ENCODE assay signal across 22 cellular contexts in the genomic region with DNA sequence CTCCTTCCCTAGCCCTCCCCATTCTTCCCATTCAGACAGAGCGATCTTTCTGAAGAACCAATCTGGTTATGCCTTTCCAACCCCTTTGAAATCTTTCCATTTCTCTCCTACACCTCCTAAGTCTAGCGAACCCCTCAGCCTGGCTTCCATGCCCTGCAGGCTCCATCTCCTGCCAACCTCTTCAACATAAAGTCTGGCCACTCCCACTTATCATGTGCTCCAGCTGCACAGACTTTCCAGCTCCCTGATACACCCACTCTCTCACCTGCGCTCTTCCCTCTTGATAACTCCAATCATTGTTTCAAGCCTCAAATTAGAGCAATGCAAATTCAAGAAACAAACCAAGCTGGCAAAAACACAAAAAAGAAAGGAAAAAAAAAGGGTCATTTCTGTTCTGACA. TPM values are rescaled to one million over a fixed set of nuclear protein-coding genes. Genes with fewer than 3 reads are reported as not detected.
DNase-seq lines count a peak whose midpoint lies in the region; ATAC-seq and TF ChIP-seq lines count a peak whose summit lies in the region.
"Had no signal": no experiment of that assay in that cellular context is flagged by ENCODE, and none has a peak within 500 bp of the region (broad histone marks: within the 10 kb centered on the region; RNA-seq: fewer than 3 reads in every experiment).

No MANE protein-coding gene starts in this region.

- peaks cover 10 to 16% of the 10 kb centered on the region in 2 donors for H3K4me1 ChIP-seq in thyroid gland
- H3K4me1 ChIP-seq in neuronal stem cell (ENCODE audit: control insufficient read depth in 2 of 2, insufficient read depth in 1 of 2, low read depth in 1 of 2, low read length in 2 of 2): peaks cover 0 to 3% of the 10 kb centered on the region in 2 donors
- H3K4me1 ChIP-seq: tibial nerve had no signal

- H3K27me3 Mint-ChIP-seq in activated T-cell treated with anti-CD3 and anti-CD28 coated beads, Interleukin-2, amount 50 U/mL, for 24 hours: peaks cover 11% of the 10 kb centered on the region
- H3K27me3 Mint-ChIP-seq in CD4-positive, alpha-beta T cell: peaks cover 4% of the 10 kb centered on the region
- H3K27me3 Mint-ChIP-seq: activated CD4-positive, alpha-beta T cell treated with anti-CD3 and anti-CD28 coated beads, Interleukin-2, amount 10 ng/mL, durations not matched to agents 24 days and 14 days had no signal

- peak; percentile 52 for ATAC-seq in left colon
- no peak for ATAC-seq in CD4-positive, alpha-beta T cell (ENCODE audit: poor library complexity)
- ATAC-seq: esophagus mucosa, left cardiac atrium had no signal

- H2BK15ac ChIP-seq in neuronal stem cell (ENCODE audit: low read length): no peak overlapping the region

- H3K9ac ChIP-seq in neuronal stem cell (ENCODE audit: low read depth, low read length, poor library complexity): no peak overlapping the region

- H3K9me3 Mint-ChIP-seq in activated T-cell treated with anti-CD3 and anti-CD28 coated beads, Interleukin-2, amount 50 U/mL, for 24 hours: no peaks in the 10 kb centered on the region
- no peaks in the 10 kb centered on the region for H3K9me3 Mint-ChIP-seq in CD4-positive, alpha-beta T cell
- H3K9me3 Mint-ChIP-seq: activated CD4-positive, alpha-beta T cell treated with anti-CD3 and anti-CD28 coated beads, Interleukin-2, amount 10 ng/mL, durations not matched to agents 24 days and 14 days; activated naive CD4-positive, alpha-beta T cell treated with anti-CD3 and anti-CD28 coated beads for 36 hours; CD4-positive, alpha-beta memory T cell; central memory CD8-positive, alpha-beta T cell had no signal

- no peaks in the 10 kb centered on the region for H3K36me3 Mint-ChIP-seq in activated T-cell treated with anti-CD3 and anti-CD28 coated beads, Interleukin-2, amount 50 U/mL, for 24 hours (ENCODE audit: low read depth)
- no peaks in the 10 kb centered on the region for H3K36me3 Mint-ChIP-seq in CD4-positive, alpha-beta T cell (ENCODE audit: low read depth)
- H3K36me3 Mint-ChIP-seq: CD4-positive, alpha-beta memory T cell; IgD-negative memory B cell had no signal

- no peak for TF ChIP-seq CTCF in thyroid gland (IDR thresholded peaks at IDR 0.05)
- no peak for TF ChIP-seq CTCF in CD4-positive, alpha-beta T cell (IDR thresholded peaks at IDR 0.05)

- no peak overlapping the region for H2BK120ac ChIP-seq in neuronal stem cell (ENCODE audit: low read depth, low read length)

- no peaks in the 10 kb centered on the region for H3K36me3 ChIP-seq in thyroid gland
- H3K36me3 ChIP-seq in neuronal stem cell (replicated peaks in 1 of 2; ENCODE audit: control insufficient read depth in 2 of 2, insufficient read depth in 2 of 2, low read length in 2 of 2): no peaks in the 10 kb centered on the region
- H3K36me3 ChIP-seq: tibial nerve had no signal

- H3K23ac ChIP-seq in neuronal stem cell (ENCODE audit: low read depth, low read length, poor library complexity): no peak overlapping the region

- no peak overlapping the region for H3K4me3 ChIP-seq in thyroid gland (replicated peaks in 1 of 3)
- H3K4me3 ChIP-seq in neuronal stem cell (ENCODE audit: low read length in 2 of 2): no peak overlapping the region
- H3K4me3 ChIP-seq: tibial nerve had no signal

- H3K4me3 Mint-ChIP-seq in activated T-cell treated with anti-CD3 and anti-CD28 coated beads, Interleukin-2, amount 50 U/mL, for 24 hours: no peak overlapping the region
- H3K4me3 Mint-ChIP-seq in CD4-positive, alpha-beta T cell: no peak overlapping the region
- H3K4me3 Mint-ChIP-seq: activated CD4-positive, alpha-beta T cell treated with anti-CD3 and anti-CD28 coated beads, Interleukin-2, amount 10 ng/mL, durations not matched to agents 24 days and 14 days; activated naive CD4-positive, alpha-beta T cell treated with anti-CD3 and anti-CD28 coated beads for 36 hours; CD4-positive, alpha-beta memory T cell; central memory CD8-positive, alpha-beta T cell; IgD-negative memory B cell had no signal

- no peak for TF ChIP-seq POLR2A in thyroid gland (IDR thresholded peaks at IDR 0.05)

- no peak overlapping the region for H4K91ac ChIP-seq in neuronal stem cell (ENCODE audit: low read depth, low read length, poor library complexity)

- H3K14ac ChIP-seq in neuronal stem cell (ENCODE audit: low read length): no peak overlapping the region

- no peak overlapping the region for H3K27ac ChIP-seq in thyroid gland
- no peak overlapping the region for H3K27ac ChIP-seq in neuronal stem cell (replicated peaks; ENCODE audit: low read length)
- no peak overlapping the region for H3K27ac ChIP-seq in CD4-positive, alpha-beta T cell (ENCODE audit: low read depth, low read length)
- H3K27ac ChIP-seq: tibial nerve had no signal

- no peak overlapping the region for H2BK5ac ChIP-seq in neuronal stem cell (ENCODE audit: low read length)

- no peak overlapping the region for H3K4me2 ChIP-seq in neuronal stem cell (ENCODE audit: insufficient read depth, low read length, poor library complexity, severe bottlenecking)

- H3K18ac ChIP-seq in neuronal stem cell (ENCODE audit: low read length): no peak overlapping the region

- H2BK12ac ChIP-seq in neuronal stem cell (ENCODE audit: low read length): no peak overlapping the region

- H4K8ac ChIP-seq in neuronal stem cell (ENCODE audit: low read depth, low read length): no peak overlapping the region

- peak; percentile 2 for DNase-seq in activated T-cell treated with anti-CD3 and anti-CD28 coated beads, Interleukin-2, amount 50 U/mL, for 24 hours
- DNase-seq in activated T-cell treated with anti-CD3 and anti-CD28 coated beads for 4 hours (no peak), NCI-H345 treated with DMSO at 0.1 percent for 48 hours (lab: John Stamatoyannopoulos, UW; ENCODE audit: unreplicated experiment) (peak; percentile 47), left colon (peak in 1 of 2 donors; percentile 5), thyroid gland (peak; percentile 20 to 22), neuronal stem cell (ENCODE audit: low spot score) (no peak), amygdala (lab: John Stamatoyannopoulos, UW) (no peak)
- no peak for DNase-seq in CD4-positive, alpha-beta T cell
- DNase-seq: activated CD4-positive, alpha-beta T cell treated with anti-CD3 and anti-CD28 coated beads, Interleukin-2, amount 10 ng/mL, durations not matched to agents 24 days and 14 days; activated naive CD4-positive, alpha-beta T cell treated with anti-CD3 and anti-CD28 coated beads for 36 hours; CD4-positive, alpha-beta memory T cell; DND-41; effector CD4-positive, alpha-beta T cell; HCEC 1CT; left cardiac atrium; MM.1S had no signal

- H3K4me1 Mint-ChIP-seq in activated T-cell treated with anti-CD3 and anti-CD28 coated beads, Interleukin-2, amount 50 U/mL, for 24 hours (ENCODE audit: low read depth): peaks cover 10% of the 10 kb centered on the region
- no peaks in the 10 kb centered on the region for H3K4me1 Mint-ChIP-seq in CD4-positive, alpha-beta T cell (ENCODE audit: low read depth)
- H3K4me1 Mint-ChIP-seq: CD4-positive, alpha-beta memory T cell; central memory CD8-positive, alpha-beta T cell; IgD-negative memory B cell had no signal

- intact Hi-C loops in left colon (cut with DNase I, micrococcal nuclease) (no loop called here), thyroid gland (cut with DNase I) (no loop called here)
- intact Hi-C loops in CD4-positive, alpha-beta T cell (cut with DNase I, micrococcal nuclease): loop anchor here in 1 of 2 experiments (10.0 kb wide), 1 partner anchor 706 kb away; no protein-coding TSS in a partner anchor

- CTCF ChIA-PET in CD4-positive, alpha-beta T cell (lab: Charles Lee): no interaction called here

- H3K27me3 ChIP-seq in thyroid gland: no peaks in the 10 kb centered on the region
- peaks cover 0 to 7% (median 0%) of the 10 kb centered on the region in 3 experiments for H3K27me3 ChIP-seq in neuronal stem cell (ENCODE audit: control insufficient read depth in 3 of 3, insufficient read depth in 3 of 3, low read depth in 1 of 3, low read length in 3 of 3)
- no peaks in the 10 kb centered on the region for H3K27me3 ChIP-seq in CD4-positive, alpha-beta T cell (ENCODE audit: control insufficient read depth, insufficient read depth, low read length)

- H3K4ac ChIP-seq in neuronal stem cell (ENCODE audit: low read length): no peak overlapping the region

- no peak overlapping the region for H2AFZ ChIP-seq in neuronal stem cell (ENCODE audit: low read length)

- H3K79me1 ChIP-seq in neuronal stem cell (ENCODE audit: low read depth, low read length): no peaks in the 10 kb centered on the region

- H3K27ac Mint-ChIP-seq in activated T-cell treated with anti-CD3 and anti-CD28 coated beads, Interleukin-2, amount 50 U/mL, for 24 hours: no peak overlapping the region
- H3K27ac Mint-ChIP-seq in CD4-positive, alpha-beta T cell: no peak overlapping the region
- H3K27ac Mint-ChIP-seq: activated CD4-positive, alpha-beta T cell treated with anti-CD3 and anti-CD28 coated beads, Interleukin-2, amount 10 ng/mL, durations not matched to agents 24 days and 14 days; activated naive CD4-positive, alpha-beta T cell treated with anti-CD3 and anti-CD28 coated beads for 36 hours; CD4-positive, alpha-beta memory T cell had no signal

- 52 to 60% methylated on average over 3 of the region's 3 CpGs for WGBS in thyroid gland, 2 donors
- WGBS in neuronal stem cell (ENCODE audit: extremely low coverage in 2 of 2, insufficient read length in 2 of 2, insufficient replicate concordance in 1 of 2), 2 donors: no CpG with 5 or more reads among the region's 3 CpGs

- no peaks in the 10 kb centered on the region for H3K9me3 ChIP-seq in thyroid gland
- H3K9me3 ChIP-seq in neuronal stem cell (replicated peaks in 1 of 2; ENCODE audit: control insufficient read depth in 2 of 2, insufficient read depth in 1 of 2, low read depth in 1 of 2, low read length in 2 of 2): peaks cover 0 to 2% of the 10 kb centered on the region in 2 donors
- no peaks in the 10 kb centered on the region for H3K9me3 ChIP-seq in CD4-positive, alpha-beta T cell (ENCODE audit: control insufficient read depth, low read length)
- H3K9me3 ChIP-seq: tibial nerve had no signal

- no peak overlapping the region for H2AK5ac ChIP-seq in neuronal stem cell (ENCODE audit: low read depth, low read length)

- POLR2A ChIA-PET in CD4-positive, alpha-beta T cell (lab: Charles Lee): no interaction called here

RNA-seq across cellular contexts. Expression of a gene that starts 3.8 kb away (rescaled TPM):
- total RNA-seq in left colon (not detected), thyroid gland (not detected)
- not detected for polyA plus RNA-seq in neuronal stem cell (2013, experiment 1 of 2)
- polyA plus RNA-seq in neuronal stem cell (2013, experiment 2 of 2): not detected
- total RNA-seq in CD4-positive, alpha-beta T cell: not detected
- total RNA-seq: activated CD4-positive, alpha-beta T cell treated with anti-CD3 and anti-CD28 coated beads, Interleukin-2, amount 10 ng/mL, durations not matched to agents 24 days and 14 days; activated naive CD4-positive, alpha-beta T cell treated with anti-CD3 and anti-CD28 coated beads for 36 hours; CD4-positive, alpha-beta memory T cell; tibial nerve had no signal
- polyA plus RNA-seq: CD4-positive, alpha-beta memory T cell; IgD-negative memory B cell; neural cell had no signal

RNA-seq across cellular contexts. Expression of a gene that starts 10.5 kb away (rescaled TPM):
- total RNA-seq in left colon: not detected
- total RNA-seq in thyroid gland: not detected
- polyA plus RNA-seq in neuronal stem cell (2013, experiment 1 of 2): 0.14 TPM
- polyA plus RNA-seq in neuronal stem cell (2013, experiment 2 of 2): 0.08 TPM
- not detected for total RNA-seq in CD4-positive, alpha-beta T cell
- total RNA-seq: activated CD4-positive, alpha-beta T cell treated with anti-CD3 and anti-CD28 coated beads, Interleukin-2, amount 10 ng/mL, durations not matched to agents 24 days and 14 days; activated naive CD4-positive, alpha-beta T cell treated with anti-CD3 and anti-CD28 coated beads for 36 hours; aorta; CD4-positive, alpha-beta memory T cell; tibial nerve had no signal
- polyA plus RNA-seq: aorta; CD4-positive, alpha-beta memory T cell; IgD-negative memory B cell; neural cell had no signal

Comparison
In these comparisons a context has a peak if more than half of its experiments do, and no peak if none do; other contexts are left out.
1. DNase-seq: peak in activated T-cell treated with anti-CD3 and anti-CD28 coated beads, Interleukin-2, amount 50 U/mL, for 24 hours (single experiment), NCI-H345 treated with DMSO at 0.1 percent for 48 hours (single experiment) and thyroid gland (2 of 2); none in activated T-cell treated with anti-CD3 and anti-CD28 coated beads for 4 hours (single experiment), neuronal stem cell (single experiment), CD4-positive, alpha-beta T cell (0 of 10) and amygdala (0 of 56).